ENCODE assay signal across 24 cellular contexts in the genomic region with DNA sequence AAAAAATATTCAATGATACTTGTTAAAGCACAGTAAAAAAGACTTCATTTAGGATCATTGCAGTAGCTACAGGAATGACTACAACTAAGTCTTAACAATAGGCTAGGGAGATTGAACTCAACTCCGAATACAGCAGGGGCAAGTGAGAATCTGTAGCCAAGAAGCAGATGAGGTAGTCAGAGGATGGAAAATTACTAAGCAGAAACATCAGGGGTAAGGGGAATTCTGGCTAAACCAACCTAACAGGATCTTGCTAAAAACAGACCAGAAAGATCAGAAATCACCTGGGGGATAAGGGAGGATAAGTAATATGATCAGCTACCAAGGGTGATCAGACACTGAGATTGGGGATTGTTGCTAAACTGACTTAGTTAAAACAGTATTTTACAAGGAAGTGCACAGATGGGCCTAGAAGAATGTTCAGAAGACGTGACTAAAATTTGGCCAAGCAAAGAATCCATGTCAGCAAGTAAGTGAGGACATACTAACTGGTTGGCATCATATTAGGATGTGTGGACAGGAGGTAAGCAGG.
"Had no signal": no experiment of that assay in that cellular context is flagged by ENCODE, and none has a peak within 500 bp of the region (broad histone marks: within the 10 kb centered on the region; RNA-seq: fewer than 3 reads in every experiment).

No MANE protein-coding gene starts in this region.

- FAIRE-seq: pancreas, TTC549 had no signal

- H3K36me3 ChIP-seq: cardiac muscle cell, gastroesophageal sphincter, neutrophil, pancreas, thyroid gland, WERI-Rb-1 had no signal

- DNase-seq: activated CD4-positive, alpha-beta T cell treated with anti-CD3 and anti-CD28 coated beads, Interleukin-2, amount 10 ng/mL, durations not matched to agents 7 days and 5 days; activated CD4-positive, CD25-positive, alpha-beta regulatory T cell treated with anti-CD3 and anti-CD28 coated beads, Interleukin-2, amount 50 U/mL, for 72 hours; activated CD8-positive, alpha-beta memory T cell treated with anti-CD3 and anti-CD28 coated beads, Interleukin-2, amount 10 ng/mL, durations not matched to agents 7 days and 5 days; activated CD8-positive, alpha-beta T cell treated with anti-CD3 and anti-CD28 coated beads for 36 hours; activated effector memory CD4-positive, alpha-beta T cell treated with anti-CD3 and anti-CD28 coated beads, Interleukin-2, amount 50 U/mL, for 16 hours; activated naive CD4-positive, alpha-beta T cell treated with anti-CD3 and anti-CD28 coated beads, Interleukin-2, amount 50 U/mL, for 16 hours; activated naive CD8-positive, alpha-beta T cell treated with anti-CD3 and anti-CD28 coated beads, Interleukin-2, amount 50 U/mL, for 24 hours; activated T-cell treated with anti-CD3 and anti-CD28 coated beads for 4 hours; head of caudate nucleus; left cardiac atrium; pancreas; right cardiac atrium; stimulated activated CD4-positive, alpha-beta T cell treated with anti-CD3 and anti-CD28 coated beads, Interleukin-4, amount 100 ng/mL, for 24 hours; substantia nigra; thyroid gland; WERI-Rb-1 had no signal

- H3K27ac ChIP-seq: cardiac muscle cell, epithelial cell of prostate, gastroesophageal sphincter, neutrophil, pancreas, thyroid gland, WERI-Rb-1 had no signal

- H3K4me1 Mint-ChIP-seq: activated CD4-positive, alpha-beta T cell treated with anti-CD3 and anti-CD28 coated beads, Interleukin-2, amount 10 ng/mL, durations not matched to agents 7 days and 5 days; activated CD8-positive, alpha-beta memory T cell treated with anti-CD3 and anti-CD28 coated beads, Interleukin-2, amount 10 ng/mL, durations not matched to agents 7 days and 5 days; activated naive CD8-positive, alpha-beta T cell treated with anti-CD3 and anti-CD28 coated beads, Interleukin-2, amount 50 U/mL, for 24 hours; memory B cell had no signal

- H3K4me1 ChIP-seq: gastroesophageal sphincter, pancreas, thyroid gland had no signal

- H3K9me3 Mint-ChIP-seq: activated naive CD8-positive, alpha-beta T cell treated with anti-CD3 and anti-CD28 coated beads, Interleukin-2, amount 50 U/mL, for 24 hours had no signal

- H3K4me3 ChIP-seq: cardiac muscle cell, gastroesophageal sphincter, pancreas, thyroid gland had no signal

- H3K36me3 Mint-ChIP-seq: activated CD8-positive, alpha-beta memory T cell treated with anti-CD3 and anti-CD28 coated beads, Interleukin-2, amount 10 ng/mL, durations not matched to agents 7 days and 5 days; memory B cell; natural killer cell treated with Interleukin-12 subunit alpha and Interleukin-12 subunit beta and Interleukin-15 and Interleukin-18, amount 100 ng/mL, for 72 hours had no signal

- ATAC-seq: activated CD8-positive, alpha-beta memory T cell treated with anti-CD3 and anti-CD28 coated beads, Interleukin-2, amount 10 ng/mL, durations not matched to agents 7 days and 5 days; activated CD8-positive, alpha-beta T cell treated with anti-CD3 and anti-CD28 coated beads for 36 hours; activated naive CD8-positive, alpha-beta T cell treated with anti-CD3 and anti-CD28 coated beads, Interleukin-2, amount 50 U/mL, for 24 hours; gastroesophageal sphincter; left cardiac atrium; natural killer cell treated with Interleukin-12 subunit alpha and Interleukin-12 subunit beta and Interleukin-15 and Interleukin-18, amount 100 ng/mL, for 72 hours; pancreas; right cardiac atrium had no signal

- H3K27me3 ChIP-seq: cardiac muscle cell, gastroesophageal sphincter, neutrophil, pancreas, thyroid gland had no signal

- H3K9me3 ChIP-seq: gastroesophageal sphincter, neutrophil, pancreas, thyroid gland had no signal

- H3K27ac Mint-ChIP-seq: activated CD4-positive, alpha-beta T cell treated with anti-CD3 and anti-CD28 coated beads, Interleukin-2, amount 10 ng/mL, durations not matched to agents 7 days and 5 days; activated CD8-positive, alpha-beta memory T cell treated with anti-CD3 and anti-CD28 coated beads, Interleukin-2, amount 10 ng/mL, durations not matched to agents 7 days and 5 days; activated CD8-positive, alpha-beta T cell treated with anti-CD3 and anti-CD28 coated beads for 36 hours; activated naive CD8-positive, alpha-beta T cell treated with anti-CD3 and anti-CD28 coated beads, Interleukin-2, amount 50 U/mL, for 24 hours; memory B cell; natural killer cell treated with Interleukin-12 subunit alpha and Interleukin-12 subunit beta and Interleukin-15 and Interleukin-18, amount 100 ng/mL, for 72 hours; stimulated activated naive CD8-positive, alpha-beta T cell treated with anti-CD3 and anti-CD28 coated beads, Interleukin-15, Interleukin-2, amounts not matched to agents 100 ng/mL and 50 ng/mL, for 24 hours had no signal

- H3K27me3 Mint-ChIP-seq: activated CD4-positive, alpha-beta T cell treated with anti-CD3 and anti-CD28 coated beads, Interleukin-2, amount 10 ng/mL, durations not matched to agents 7 days and 5 days; activated CD8-positive, alpha-beta memory T cell treated with anti-CD3 and anti-CD28 coated beads, Interleukin-2, amount 10 ng/mL, durations not matched to agents 7 days and 5 days; activated CD8-positive, alpha-beta T cell treated with anti-CD3 and anti-CD28 coated beads for 36 hours; activated naive CD8-positive, alpha-beta T cell treated with anti-CD3 and anti-CD28 coated beads, Interleukin-2, amount 50 U/mL, for 24 hours; memory B cell; natural killer cell treated with Interleukin-12 subunit alpha and Interleukin-12 subunit beta and Interleukin-15 and Interleukin-18, amount 100 ng/mL, for 72 hours; stimulated activated naive CD8-positive, alpha-beta T cell treated with anti-CD3 and anti-CD28 coated beads, Interleukin-15, Interleukin-2, amounts not matched to agents 100 ng/mL and 50 ng/mL, for 24 hours had no signal

- H3K4me3 Mint-ChIP-seq: activated CD4-positive, alpha-beta T cell treated with anti-CD3 and anti-CD28 coated beads, Interleukin-2, amount 10 ng/mL, durations not matched to agents 7 days and 5 days; activated CD8-positive, alpha-beta memory T cell treated with anti-CD3 and anti-CD28 coated beads, Interleukin-2, amount 10 ng/mL, durations not matched to agents 7 days and 5 days; activated CD8-positive, alpha-beta T cell treated with anti-CD3 and anti-CD28 coated beads for 36 hours; activated naive CD8-positive, alpha-beta T cell treated with anti-CD3 and anti-CD28 coated beads, Interleukin-2, amount 50 U/mL, for 24 hours; memory B cell; natural killer cell treated with Interleukin-12 subunit alpha and Interleukin-12 subunit beta and Interleukin-15 and Interleukin-18, amount 100 ng/mL, for 72 hours; stimulated activated naive CD8-positive, alpha-beta T cell treated with anti-CD3 and anti-CD28 coated beads, Interleukin-15, Interleukin-2, amounts not matched to agents 100 ng/mL and 50 ng/mL, for 24 hours had no signal
